ENCODE assay signal across 9 cellular contexts in the genomic region with DNA sequence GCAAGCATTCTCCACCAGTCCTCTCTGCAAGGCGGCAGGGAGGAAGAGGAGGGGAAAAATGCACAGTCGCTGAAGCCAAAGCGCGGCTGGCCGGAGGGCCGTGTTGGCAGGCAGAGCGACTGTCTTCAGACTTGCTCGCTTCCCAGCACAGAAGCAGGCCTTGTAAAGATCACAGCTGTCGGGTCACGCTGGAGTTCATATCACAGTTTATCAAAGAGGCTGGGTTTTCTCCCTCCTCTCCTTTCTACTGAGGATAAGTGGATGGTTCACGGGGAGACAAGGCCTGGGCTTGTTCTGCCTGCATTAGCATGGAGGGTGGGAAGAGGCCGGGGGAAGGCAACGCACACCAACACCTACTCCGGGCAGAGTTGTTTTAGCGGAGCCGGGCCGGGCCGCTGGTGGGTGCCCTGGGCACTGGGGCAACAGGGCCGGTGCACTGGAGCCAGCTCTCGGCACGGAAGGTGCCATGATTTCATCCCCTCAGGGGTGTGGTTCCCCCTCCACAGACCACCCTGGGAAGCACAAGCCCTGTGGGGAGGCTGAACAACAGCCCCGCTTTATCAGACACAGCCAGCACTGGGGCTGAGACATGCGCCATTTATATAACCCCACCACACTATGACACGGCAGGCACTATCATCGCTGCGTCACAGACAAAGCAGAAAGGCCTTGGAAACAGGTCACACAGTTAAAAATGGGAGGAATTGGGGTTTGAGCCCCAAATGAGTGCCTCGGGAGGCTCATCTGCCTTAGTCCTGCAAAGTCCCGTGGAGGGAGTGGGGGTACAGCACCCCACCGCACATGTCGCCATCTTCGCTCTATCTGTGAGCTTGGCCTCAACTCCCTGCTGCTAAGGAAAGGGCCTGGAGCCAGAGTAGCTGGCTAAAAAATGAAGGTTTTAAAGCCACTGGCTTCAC. TPM values are rescaled to one million over a fixed set of nuclear protein-coding genes. Genes with fewer than 3 reads are reported as not detected.
DNase-seq lines count a peak whose midpoint lies in the region; ATAC-seq and TF ChIP-seq lines count a peak whose summit lies in the region.
"Had no signal": no experiment of that assay in that cellular context is flagged by ENCODE, and none has a peak within 500 bp of the region (broad histone marks: within the 10 kb centered on the region; RNA-seq: fewer than 3 reads in every experiment).

No MANE protein-coding gene starts in this region.

- intact Hi-C loops in psoas muscle (cut with DNase I): no loop called here

- no peaks in the 10 kb centered on the region for H3K9me3 ChIP-seq in iPS-20b (ENCODE audit: insufficient read depth, low read depth, low read length)
- H3K9me3 ChIP-seq in psoas muscle: no peaks in the 10 kb centered on the region

- H3K27ac ChIP-seq in iPS-20b (ENCODE audit: low read length) (no peak overlapping the region), psoas muscle (peak overlapping the region; percentile 79)

- H3K4me3 ChIP-seq in iPS-20b (ENCODE audit: low read length): no peak overlapping the region
- H3K4me3 ChIP-seq in psoas muscle: peak overlapping the region; percentile 25

- peak overlapping the region; percentile 37; the same call in 1 of the 2 replicates for H3K9ac ChIP-seq in iPS-20b (ENCODE audit: low read depth, low read length)

- peaks cover 18% of the 10 kb centered on the region for H3K36me3 ChIP-seq in iPS-20b (ENCODE audit: insufficient read depth, low read depth, low read length)
- H3K36me3 ChIP-seq in psoas muscle (ENCODE audit: insufficient read depth in 1 of 2, low read depth in 1 of 2): peaks cover 0 to 3% of the 10 kb centered on the region in 2 donors

- H3K4me1 ChIP-seq in iPS-20b (ENCODE audit: insufficient read depth, low read length) (no peaks in the 10 kb centered on the region), psoas muscle (peaks cover 41% of the 10 kb centered on the region)

- peak; percentile 43 to 81 (median 77) for ATAC-seq in psoas muscle
- ATAC-seq in GM18868 (IDR thresholded peaks at IDR 0.05; ENCODE audit: unreplicated experiment): no peak
- no peak for ATAC-seq in HG02981 (IDR thresholded peaks at IDR 0.05; ENCODE audit: unreplicated experiment)

- WGBS in psoas muscle, 3 donors: 45 to 48% (median 47%) methylated on average over 31 of the region's 31 CpGs

- TF ChIP-seq CTCF in psoas muscle (IDR thresholded peaks at IDR 0.05): no peak

- peak in 12 of 14 donors; percentile 35 to 84 (median 70) for DNase-seq in C1 segment of cervical spinal cord (lab: John Stamatoyannopoulos, UW)
- peak; percentile 51 for DNase-seq in cerebellum (ENCODE audit: low spot score)
- peak; percentile 68 to 78 for DNase-seq in psoas muscle
- DNase-seq in central memory CD4-positive, alpha-beta T cell: no peak
- DNase-seq in NCI-H446 treated with DMSO at 0.1 percent for 48 hours (lab: John Stamatoyannopoulos, UW): no peak
- DNase-seq: NCI-H1436 had no signal

- no peaks in the 10 kb centered on the region for H3K27me3 ChIP-seq in iPS-20b (ENCODE audit: insufficient read depth, low read length)
- no peaks in the 10 kb centered on the region for H3K27me3 ChIP-seq in psoas muscle (ENCODE audit: insufficient read depth in 3 of 3, low read length in 2 of 3)

RNA-seq across cellular contexts. Expression of a gene that starts 40.3 kb away (rescaled TPM):
- total RNA-seq in cerebellum (49.0 TPM), psoas muscle (100 to 1,000 TPM; 104 to 166 (median 110) TPM)
- 100 to 1,000 TPM in 1 of 3 donors, 10 to 100 TPM in 2; 50.0 to 120 (median 94.3) TPM for polyA plus RNA-seq in psoas muscle

Comparison
In these comparisons a context has a peak if more than half of its experiments do, and no peak if none do; other contexts are left out.
1. DNase-seq: peak in C1 segment of cervical spinal cord (12 of 14), cerebellum (single experiment) and psoas muscle (2 of 2); none in central memory CD4-positive, alpha-beta T cell (single experiment) and NCI-H446 treated with DMSO at 0.1 percent for 48 hours (single experiment).
2. ATAC-seq: peak in psoas muscle (4 of 4); none in GM18868 (single experiment) and HG02981 (single experiment).